In genomic region chr3:29412117-29412516, GRCh38 we compare ENCODE assay signal across 25 cellular contexts.
DNase-seq lines count a peak whose midpoint lies in the region; ATAC-seq, FAIRE-seq and TF ChIP-seq lines count a peak whose summit lies in the region.
"Had no signal": no experiment of that assay in that cellular context is flagged by ENCODE, and none has a peak within 500 bp of the region (broad histone marks: within the 10 kb centered on the region; RNA-seq: fewer than 3 reads in every experiment).

No MANE protein-coding gene starts in this region.

- H3K4me3 Mint-ChIP-seq in natural killer cell, result no peak overlapping the region
- H3K4me3 Mint-ChIP-seq: activated CD8-positive, alpha-beta T cell treated with anti-CD3 and anti-CD28 coated beads, Interleukin-2, amount 10 ng/mL, durations not matched to agents 7 days and 5 days; activated naive CD8-positive, alpha-beta T cell treated with anti-CD3 and anti-CD28 coated beads for 36 hours; IgD-negative memory B cell; nephron progenitor cell had no signal

- TF ChIP-seq POLR2A in GM12892 (IDR thresholded peaks at IDR 0.05; ENCODE audit: low read depth, low read length), result no peak

- peaks cover 2 to 5% of the 10 kb centered on the region in 2 donors for H3K9me3 Mint-ChIP-seq in natural killer cell
- H3K9me3 Mint-ChIP-seq: activated naive CD8-positive, alpha-beta T cell treated with anti-CD3 and anti-CD28 coated beads for 36 hours; IgD-negative memory B cell; nephron progenitor cell had no signal

- H3K36me3 Mint-ChIP-seq in natural killer cell, result no peaks in the 10 kb centered on the region
- H3K36me3 Mint-ChIP-seq: activated naive CD8-positive, alpha-beta T cell treated with anti-CD3 and anti-CD28 coated beads for 36 hours; IgD-negative memory B cell had no signal

- H3K27ac Mint-ChIP-seq in natural killer cell, result no peak overlapping the region
- H3K27ac Mint-ChIP-seq: activated CD8-positive, alpha-beta T cell treated with anti-CD3 and anti-CD28 coated beads, Interleukin-2, amount 10 ng/mL, durations not matched to agents 7 days and 5 days; activated naive CD8-positive, alpha-beta T cell treated with anti-CD3 and anti-CD28 coated beads for 36 hours; IgD-negative memory B cell had no signal

- DNase-seq in GM12892 (ENCODE audit: insufficient read length) (no peak), OCI-M1 (lab: John Stamatoyannopoulos, UW) (peak; percentile 2), mucosa of gallbladder (ENCODE audit: low spot score) (no peak), natural killer cell (no peak)
- DNase-seq: activated CD8-positive, alpha-beta T cell treated with anti-CD3 and anti-CD28 coated beads, Interleukin-2, amount 10 ng/mL, durations not matched to agents 7 days and 5 days; activated naive CD8-positive, alpha-beta T cell treated with anti-CD3 and anti-CD28 coated beads for 36 hours; COR-L47; GDM1; GOT3; heart left ventricle; mammary epithelial cell; NCI-H1436; NCI-H510A treated with DMSO at 0.1 percent for 48 hours; nephron progenitor cell; psoas muscle; spleen; thyroid gland had no signal

- no peaks in the 10 kb centered on the region for H3K27me3 Mint-ChIP-seq in natural killer cell (ENCODE audit: low read depth in 2 of 2)
- H3K27me3 Mint-ChIP-seq: activated naive CD8-positive, alpha-beta T cell treated with anti-CD3 and anti-CD28 coated beads for 36 hours; IgD-negative memory B cell had no signal

- peak; percentile 66 for FAIRE-seq in GM12892 (lab: Jason Lieb, UNC)
- FAIRE-seq: bronchial epithelial cell, GM18507, RCC 7860 had no signal

- intact Hi-C loops in natural killer cell (cut with micrococcal nuclease), result no loop called here

- H3K4me1 Mint-ChIP-seq in natural killer cell, result no peaks in the 10 kb centered on the region
- H3K4me1 Mint-ChIP-seq: activated naive CD8-positive, alpha-beta T cell treated with anti-CD3 and anti-CD28 coated beads for 36 hours had no signal

- TF ChIP-seq CTCF in natural killer cell (IDR thresholded peaks at IDR 0.05), result no peak

- peak; percentile 66 for ATAC-seq in GM19351 (IDR thresholded peaks at IDR 0.05; ENCODE audit: unreplicated experiment)
- peak; percentile 40 for ATAC-seq in HG03460 (IDR thresholded peaks at IDR 0.05; ENCODE audit: unreplicated experiment)
- no peak for ATAC-seq in natural killer cell
- ATAC-seq in HG03097 (IDR thresholded peaks at IDR 0.05; ENCODE audit: low FRiP score, unreplicated experiment), result no peak
- no peak for ATAC-seq in HG03565 (IDR thresholded peaks at IDR 0.05; ENCODE audit: unreplicated experiment)
- ATAC-seq: activated CD8-positive, alpha-beta T cell treated with anti-CD3 and anti-CD28 coated beads, Interleukin-2, amount 10 ng/mL, durations not matched to agents 7 days and 5 days; heart left ventricle; psoas muscle had no signal

Comparison
In these comparisons a context has a peak if more than half of its experiments do, and no peak if none do; other contexts are left out.
1. ATAC-seq: peak in GM19351 (single experiment) and HG03460 (single experiment); none in natural killer cell (0 of 3), HG03097 (single experiment) and HG03565 (single experiment).